17 cellular contexts compared by ENCODE assay signal in genomic region chr12:42932937-42933336, GRCh38.
A peak's percentile ranks its signal among the peaks of the same experiment; 100 is the strongest.
DNase-seq lines count a peak whose midpoint lies in the region; ATAC-seq and TF ChIP-seq lines count a peak whose summit lies in the region.
"Had no signal": no experiment of that assay in that cellular context is flagged by ENCODE, and none has a peak within 500 bp of the region (broad histone marks: within the 10 kb centered on the region; RNA-seq: fewer than 3 reads in every experiment).

No MANE protein-coding gene starts in this region.

- H3K9me3 ChIP-seq in sigmoid colon = no peaks in the 10 kb centered on the region

- WGBS in sigmoid colon, 2 donors = 57 to 72% methylated on average over 5 of the region's 5 CpGs

- TF ChIP-seq POLR2A in sigmoid colon (IDR thresholded peaks at IDR 0.05) = no peak

- H3K4me3 Mint-ChIP-seq in natural killer cell treated with Interleukin-12 subunit alpha and Interleukin-12 subunit beta and Interleukin-15 and Interleukin-18, amount 100 ng/mL, for 72 hours = no peak overlapping the region
- H3K4me3 Mint-ChIP-seq: B cell; CD4-positive, alpha-beta memory T cell; HFFc6 had no signal

- no peaks in the 10 kb centered on the region for H3K27me3 Mint-ChIP-seq in natural killer cell treated with Interleukin-12 subunit alpha and Interleukin-12 subunit beta and Interleukin-15 and Interleukin-18, amount 100 ng/mL, for 72 hours
- H3K27me3 Mint-ChIP-seq: B cell; CD4-positive, alpha-beta memory T cell had no signal

- no peaks in the 10 kb centered on the region for H3K36me3 Mint-ChIP-seq in natural killer cell treated with Interleukin-12 subunit alpha and Interleukin-12 subunit beta and Interleukin-15 and Interleukin-18, amount 100 ng/mL, for 72 hours
- H3K36me3 Mint-ChIP-seq: CD4-positive, alpha-beta memory T cell had no signal

- H3K27ac Mint-ChIP-seq in natural killer cell treated with Interleukin-12 subunit alpha and Interleukin-12 subunit beta and Interleukin-15 and Interleukin-18, amount 100 ng/mL, for 72 hours = no peak overlapping the region
- H3K27ac Mint-ChIP-seq: B cell; CD4-positive, alpha-beta memory T cell; HFFc6 had no signal

- H3K27ac ChIP-seq in VCaP = peak overlapping the region; percentile 39
- no peak overlapping the region for H3K27ac ChIP-seq in sigmoid colon
- H3K27ac ChIP-seq: HL-60 had no signal

- TF ChIP-seq CTCF in VCaP (conservative IDR thresholded peaks at IDR 0.05) (no peak), sigmoid colon (IDR thresholded peaks at IDR 0.05) (no peak)

- H3K9me3 Mint-ChIP-seq in natural killer cell treated with Interleukin-12 subunit alpha and Interleukin-12 subunit beta and Interleukin-15 and Interleukin-18, amount 100 ng/mL, for 72 hours = peaks cover 22% of the 10 kb centered on the region
- H3K9me3 Mint-ChIP-seq: HFFc6 had no signal

- H3K4me1 ChIP-seq in sigmoid colon = peaks cover 0 to 12% (median 3%) of the 10 kb centered on the region in 4 donors

- ATAC-seq in natural killer cell treated with Interleukin-12 subunit alpha and Interleukin-12 subunit beta and Interleukin-15 and Interleukin-18, amount 100 ng/mL, for 72 hours = no peak
- no peak for ATAC-seq in HG03095 (IDR thresholded peaks at IDR 0.05; ENCODE audit: unreplicated experiment)
- ATAC-seq: GM12878 had no signal

- H3K4me3 ChIP-seq in sigmoid colon = no peak overlapping the region
- H3K4me3 ChIP-seq: GM12878 had no signal

- H3K27me3 ChIP-seq in sigmoid colon = no peaks in the 10 kb centered on the region

- no peak for TF ChIP-seq EP300 in sigmoid colon (IDR thresholded peaks at IDR 0.05)

- peak; percentile 39 for DNase-seq in Ammon's horn (ENCODE audit: low spot score)
- peak; percentile 7 for DNase-seq in NCI-H1105 (lab: John Stamatoyannopoulos, UW)
- peak; percentile 24 for DNase-seq in occipital lobe (lab: John Stamatoyannopoulos, UW)
- DNase-seq in sigmoid colon = no peak
- no peak for DNase-seq in natural killer cell treated with Interleukin-12 subunit alpha and Interleukin-12 subunit beta and Interleukin-15 and Interleukin-18, amount 100 ng/mL, for 72 hours (ENCODE audit: low spot score)
- DNase-seq: ACHN; C1 segment of cervical spinal cord; CD4-positive, alpha-beta memory T cell; DMS79; GOT3; HCEC 1CT; HFFc6 had no signal

- no peaks in the 10 kb centered on the region for H3K36me3 ChIP-seq in sigmoid colon

- H3K4me1 Mint-ChIP-seq in natural killer cell treated with Interleukin-12 subunit alpha and Interleukin-12 subunit beta and Interleukin-15 and Interleukin-18, amount 100 ng/mL, for 72 hours (ENCODE audit: low read depth in 2 of 2) = no peaks in the 10 kb centered on the region
- H3K4me1 Mint-ChIP-seq: B cell; CD4-positive, alpha-beta memory T cell had no signal

- intact Hi-C loops in sigmoid colon (cut with DNase I) = no loop called here

Comparison
In these comparisons a context has a peak if more than half of its experiments do, and no peak if none do; other contexts are left out.
1. DNase-seq: peak in Ammon's horn (single experiment), NCI-H1105 (single experiment) and occipital lobe (single experiment); none in sigmoid colon (single experiment) and natural killer cell treated with Interleukin-12 subunit alpha and Interleukin-12 subunit beta and Interleukin-15 and Interleukin-18, amount 100 ng/mL, for 72 hours (single experiment).